ENCODE assay signal across 3 cellular contexts in genomic region chr2:232490221-232491138, GRCh38.
TF ChIP-seq lines count a peak whose summit lies in the region.

No MANE protein-coding gene starts in this region.

TF ChIP-seq in SK-N-SH, 30 proteins besides CTCF, POLR2A, EP300 and RAD21 (continues in another document):
- TF ChIP-seq JUND (IDR thresholded peaks at IDR 0.05) (no peak), TCF12 (IDR thresholded peaks at IDR 0.05) (no peak), IRF3 (IDR thresholded peaks at IDR 0.05; ENCODE audit: low read depth, low read length) (no peak), YY1 (IDR thresholded peaks at IDR 0.05; ENCODE audit: low read depth) (no peak), NFIC (IDR thresholded peaks at IDR 0.05; ENCODE audit: borderline replicate concordance) (no peak), TAF1 (IDR thresholded peaks at IDR 0.05; ENCODE audit: borderline replicate concordance, low read depth, low read length) (no peak), RCOR1 (IDR thresholded peaks at IDR 0.05; ENCODE audit: low read length) (no peak), SIN3A (IDR thresholded peaks at IDR 0.05; ENCODE audit: borderline replicate concordance, low read depth, low read length) (no peak), GABPA (IDR thresholded peaks at IDR 0.05; ENCODE audit: low read depth) (no peak), ZBTB33 (IDR thresholded peaks at IDR 0.05; ENCODE audit: borderline replicate concordance, low read depth) (no peak), RXRA (IDR thresholded peaks at IDR 0.05; ENCODE audit: borderline replicate concordance, low read depth) (no peak), NRF1 (IDR thresholded peaks at IDR 0.05; ENCODE audit: low read depth, low read length) (no peak), REST (IDR thresholded peaks at IDR 0.05; ENCODE audit: low read depth, low read length) (no peak)

TF ChIP-seq in SK-N-SH treated with all-trans-retinoic acid at 6 μM for 48 hours, 23 proteins besides CTCF, POLR2A, EP300 and RAD21:
- TF ChIP-seq TSHZ2 (CRISPR knock-in tag; IDR thresholded peaks at IDR 0.05) (no peak), ZNF565 (CRISPR knock-in tag; conservative IDR thresholded peaks at IDR 0.05; ENCODE audit: low read depth) (no peak), ZFP3 (CRISPR knock-in tag; IDR thresholded peaks at IDR 0.05) (no peak), ZFP30 (CRISPR knock-in tag; IDR thresholded peaks at IDR 0.05) (no peak), ZNF8 (CRISPR knock-in tag; IDR thresholded peaks at IDR 0.05) (no peak), BACH2 (CRISPR knock-in tag; IDR thresholded peaks at IDR 0.05; ENCODE audit: borderline replicate concordance) (no peak)

TF ChIP-seq in GM12891, 5 proteins besides CTCF, POLR2A, EP300 and RAD21:
- TF ChIP-seq SPI1 (IDR thresholded peaks at IDR 0.05; ENCODE audit: low read depth, low read length): no peak
- TF ChIP-seq PAX5 (IDR thresholded peaks at IDR 0.05; ENCODE audit: insufficient read depth, low read length, severe bottlenecking): no peak
- no peak for TF ChIP-seq TAF1 (IDR thresholded peaks at IDR 0.05; ENCODE audit: low read depth, low read length)
- no peak for TF ChIP-seq POLR2AphosphoS5 (IDR thresholded peaks at IDR 0.05; ENCODE audit: low read depth, low read length)
- TF ChIP-seq POU2F2 (IDR thresholded peaks at IDR 0.05; ENCODE audit: low read depth, low read length): no peak
